In genomic region chr1:208276757-208277435, GRCh38 we compare ENCODE assay signal across 6 cellular contexts.
"Had no signal": no experiment of that assay in that cellular context is flagged by ENCODE, and none has a peak within 500 bp of the region (broad histone marks: within the 10 kb centered on the region; RNA-seq: fewer than 3 reads in every experiment).

No MANE protein-coding gene starts in this region.

- H3K4me3 Mint-ChIP-seq: IgD-negative memory B cell had no signal

- H3K36me3 Mint-ChIP-seq: IgD-negative memory B cell had no signal

- H3K9me3 Mint-ChIP-seq: IgD-negative memory B cell had no signal

- H3K27ac Mint-ChIP-seq: IgD-negative memory B cell had no signal

- H3K4me3 ChIP-seq: K562 had no signal

- DNase-seq: IMR-90, KBM-7 had no signal

- H3K27ac ChIP-seq: HL-60 had no signal

- ATAC-seq: HepG2, K562 had no signal
